Comparison of ENCODE assay signal across 1 cellular context in the genomic region with DNA sequence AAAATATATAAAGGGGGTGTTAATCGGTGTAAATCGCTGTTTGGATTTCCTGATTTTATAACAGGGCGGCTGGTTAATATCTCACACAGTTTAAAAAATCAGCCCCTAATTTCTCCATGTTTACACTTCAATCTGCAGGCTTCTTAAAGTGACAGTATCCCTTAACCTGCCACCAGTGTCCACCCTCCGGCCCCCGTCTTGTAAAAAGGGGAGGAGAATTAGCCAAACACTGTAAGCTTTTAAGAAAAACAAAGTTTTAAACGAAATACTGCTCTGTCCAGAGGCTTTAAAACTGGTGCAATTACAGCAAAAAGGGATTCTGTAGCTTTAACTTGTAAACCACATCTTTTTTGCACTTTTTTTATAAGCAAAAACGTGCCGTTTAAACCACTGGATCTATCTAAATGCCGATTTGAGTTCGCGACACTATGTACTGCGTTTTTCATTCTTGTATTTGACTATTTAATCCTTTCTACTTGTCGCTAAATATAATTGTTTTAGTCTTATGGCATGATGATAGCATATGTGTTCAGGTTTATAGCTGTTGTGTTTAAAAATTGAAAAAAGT.
TF ChIP-seq lines count a peak whose summit lies in the region.

No MANE protein-coding gene starts in this region.

TF ChIP-seq in GM23338, 12 proteins besides CTCF, POLR2A, EP300 and RAD21 (continued from another document):
- TF ChIP-seq REST (IDR thresholded peaks at IDR 0.05; ENCODE audit: unreplicated experiment) (no peak), EZH2phosphoT487 (IDR thresholded peaks at IDR 0.05; ENCODE audit: unreplicated experiment) (no peak)
